Comparison of ENCODE assay signal across 25 cellular contexts in the genomic region with DNA sequence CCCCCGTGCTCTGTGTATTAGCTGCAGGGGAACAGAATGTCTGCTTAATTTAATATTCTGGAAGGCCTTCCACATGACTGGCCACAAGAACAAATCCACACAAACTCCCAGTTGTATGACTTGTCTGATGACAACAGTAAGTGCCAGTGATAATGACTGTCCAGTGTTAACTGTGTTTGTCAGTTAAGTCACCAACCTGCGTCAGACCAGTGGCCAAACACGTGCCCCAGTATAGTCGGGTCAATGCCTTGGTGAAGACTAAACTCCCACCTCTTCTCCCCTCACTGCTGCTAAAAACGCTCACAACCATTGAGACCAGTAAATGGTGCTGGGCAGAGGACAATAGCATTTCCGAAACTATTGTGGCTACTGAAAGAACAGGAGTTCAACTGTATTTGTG. TPM values are rescaled to one million over a fixed set of nuclear protein-coding genes. Genes with fewer than 3 reads are reported as not detected.
A peak's percentile ranks its signal among the peaks of the same experiment; 100 is the strongest.
DNase-seq lines count a peak whose midpoint lies in the region; ATAC-seq, FAIRE-seq and TF ChIP-seq lines count a peak whose summit lies in the region.
"Had no signal": no experiment of that assay in that cellular context is flagged by ENCODE, and none has a peak within 500 bp of the region (broad histone marks: within the 10 kb centered on the region; RNA-seq: fewer than 3 reads in every experiment).

No MANE protein-coding gene starts in this region.

- peak overlapping the region; percentile 44; the same call in 1 of the 2 replicates for H2AFZ ChIP-seq in GM23338
- H2AFZ ChIP-seq: GM23248 had no signal

- H3K4me3 ChIP-seq in GM23338: no peak overlapping the region
- H3K4me3 ChIP-seq in HEK293 (ENCODE audit: low read depth, low read length): no peak overlapping the region
- H3K4me3 ChIP-seq in bronchial epithelial cell (ENCODE audit: low read depth, low read length): no peak overlapping the region
- H3K4me3 ChIP-seq: GM12878, GM23248, K562 had no signal

- H3K4me2 ChIP-seq in GM23338: peak overlapping the region; percentile 2

- H3K4me3 Mint-ChIP-seq in GM23338 (no peak overlapping the region), osteocyte (ENCODE audit: unreplicated experiment) (no peak overlapping the region)
- H3K4me3 Mint-ChIP-seq: CD4-positive, CD25-positive, alpha-beta regulatory T cell; CD8-positive, alpha-beta memory T cell had no signal

- TF ChIP-seq CTCF in GM23338 (conservative IDR thresholded peaks at IDR 0.05; ENCODE audit: low read depth in 2 of 2) (no peak), HEK293 (tag by site-specific recombination; IDR thresholded peaks at IDR 0.05) (no peak), bronchial epithelial cell (IDR thresholded peaks at IDR 0.05; ENCODE audit: insufficient read depth, low read length, severe bottlenecking) (no peak), osteocyte (IDR thresholded peaks at IDR 0.05) (no peak)

- 0 out of 2 replicates have a peak overlapping the region, but pooled peaks have one; percentile 45 for H3K27ac Mint-ChIP-seq in GM23338
- H3K27ac Mint-ChIP-seq in osteocyte (ENCODE audit: unreplicated experiment): no peak overlapping the region
- H3K27ac Mint-ChIP-seq: CD4-positive, CD25-positive, alpha-beta regulatory T cell; CD8-positive, alpha-beta memory T cell had no signal

- H3F3A ChIP-seq in GM23338 (replicated peaks; ENCODE audit: low read depth): no peaks in the 10 kb centered on the region

- H3K4me1 Mint-ChIP-seq in GM23338 (peaks cover 36% of the 10 kb centered on the region), osteocyte (ENCODE audit: unreplicated experiment) (no peaks in the 10 kb centered on the region)
- H3K4me1 Mint-ChIP-seq: CD4-positive, CD25-positive, alpha-beta regulatory T cell; CD8-positive, alpha-beta memory T cell had no signal

- CTCF ChIA-PET in HEK293 (lab: Yijun Ruan, JAX): no interaction called here

- POLR2A ChIA-PET in HEK293 (lab: Yijun Ruan, JAX): no interaction called here

- peaks cover 3% of the 10 kb centered on the region; the same call in 1 of the 3 replicates for H3K36me3 Mint-ChIP-seq in GM23338 (ENCODE audit: low read depth)
- H3K36me3 Mint-ChIP-seq in osteocyte (ENCODE audit: unreplicated experiment): no peaks in the 10 kb centered on the region
- H3K36me3 Mint-ChIP-seq: CD4-positive, CD25-positive, alpha-beta regulatory T cell; CD8-positive, alpha-beta memory T cell had no signal

- peaks cover 30% of the 10 kb centered on the region for H3K4me1 ChIP-seq in GM23338 (ENCODE audit: insufficient read depth)
- H3K4me1 ChIP-seq in HEK293 (ENCODE audit: control insufficient read depth, insufficient read depth, low read length): no peaks in the 10 kb centered on the region
- H3K4me1 ChIP-seq: BE2C had no signal

- H3K27me3 ChIP-seq in GM23338 (ENCODE audit: insufficient read depth) (no peaks in the 10 kb centered on the region), bronchial epithelial cell (ENCODE audit: control insufficient read depth, insufficient read depth, low read length) (no peaks in the 10 kb centered on the region)

- H3K9me3 ChIP-seq in HEK293 (ENCODE audit: control insufficient read depth, insufficient read depth, low read depth, low read length): no peaks in the 10 kb centered on the region
- H3K9me3 ChIP-seq: BE2C had no signal

- H4K20me1 ChIP-seq in GM23338 (replicated peaks; ENCODE audit: insufficient read depth): no peaks in the 10 kb centered on the region

- DNase-seq in GM23338 (ENCODE audit: low spot score) (no peak), bronchial epithelial cell (ENCODE audit: low read depth) (no peak), osteocyte (ENCODE audit: extremely low spot score, unreplicated experiment) (peak; percentile 54), NCI-H446 (lab: John Stamatoyannopoulos, UW) (no peak)
- DNase-seq: ACHN; BE2C; C1 segment of cervical spinal cord; CD4-positive, CD25-positive, alpha-beta regulatory T cell; CD8-positive, alpha-beta memory T cell; COR-L47; DMS 273 treated with DMSO at 0.1 percent for 48 hours; DMS53; DND-41; EL; GM23248; H7; IMR-90 had no signal

- H3K79me2 ChIP-seq in GM23338 (replicated peaks; ENCODE audit: insufficient read depth): no peaks in the 10 kb centered on the region

- H3K9me3 Mint-ChIP-seq in GM23338 (peaks cover 8% of the 10 kb centered on the region; the same call in 2 of the 3 replicates), osteocyte (ENCODE audit: unreplicated experiment) (peaks cover 5% of the 10 kb centered on the region)

- no peak overlapping the region for H3K27ac ChIP-seq in GM23338 (ENCODE audit: low read depth)
- no peak overlapping the region for H3K27ac ChIP-seq in HEK293 (ENCODE audit: extremely low read depth, low read depth, low read length)
- H3K27ac ChIP-seq: GM23248 had no signal

- peaks cover 20% of the 10 kb centered on the region for H3K9me2 ChIP-seq in GM23338 (ENCODE audit: insufficient read depth)

- ATAC-seq in GM23338 (no peak), GM18861 (IDR thresholded peaks at IDR 0.05; ENCODE audit: unreplicated experiment) (no peak), GM18519 (IDR thresholded peaks at IDR 0.05; ENCODE audit: low FRiP score, unreplicated experiment) (no peak)
- ATAC-seq: GM12878, K562 had no signal

- H3K36me3 ChIP-seq in GM23338 (ENCODE audit: insufficient read depth) (no peaks in the 10 kb centered on the region), HEK293 (ENCODE audit: control insufficient read depth in 2 of 2, insufficient read depth in 1 of 2, low read length in 2 of 2) (no peaks in the 10 kb centered on the region), bronchial epithelial cell (ENCODE audit: control insufficient read depth, insufficient read depth, low read length) (no peaks in the 10 kb centered on the region)
- H3K36me3 ChIP-seq: BE2C had no signal

- FAIRE-seq in bronchial epithelial cell (lab: Jason Lieb, UNC): peak; percentile 80
- FAIRE-seq: A204.1, GM12878, HTR-8/SVneo, K562 had no signal

- H3K27me3 Mint-ChIP-seq in GM23338 (ENCODE audit: insufficient read depth, low read depth, poor library complexity): no peaks in the 10 kb centered on the region
- H3K27me3 Mint-ChIP-seq in osteocyte (ENCODE audit: unreplicated experiment): no peaks in the 10 kb centered on the region
- H3K27me3 Mint-ChIP-seq: CD4-positive, CD25-positive, alpha-beta regulatory T cell had no signal

TF ChIP-seq in HEK293, 187 proteins besides CTCF, POLR2A, EP300 and RAD21:
- TF ChIP-seq SCRT2 (tag by site-specific recombination; IDR thresholded peaks at IDR 0.05) (0 out of 2 replicates have a peak, but pooled peaks have one; percentile 2), SP7 (tag by site-specific recombination; IDR thresholded peaks at IDR 0.05) (no peak), ZEB2 (tag by site-specific recombination; IDR thresholded peaks at IDR 0.05) (no peak), ZNF549 (tag by site-specific recombination; IDR thresholded peaks at IDR 0.05) (no peak), ZFP37 (tag by site-specific recombination; IDR thresholded peaks at IDR 0.05) (no peak), ZNF211 (tag by site-specific recombination; IDR thresholded peaks at IDR 0.05; ENCODE audit: low read depth) (no peak)
- TF ChIP-seq, protein P1, sequence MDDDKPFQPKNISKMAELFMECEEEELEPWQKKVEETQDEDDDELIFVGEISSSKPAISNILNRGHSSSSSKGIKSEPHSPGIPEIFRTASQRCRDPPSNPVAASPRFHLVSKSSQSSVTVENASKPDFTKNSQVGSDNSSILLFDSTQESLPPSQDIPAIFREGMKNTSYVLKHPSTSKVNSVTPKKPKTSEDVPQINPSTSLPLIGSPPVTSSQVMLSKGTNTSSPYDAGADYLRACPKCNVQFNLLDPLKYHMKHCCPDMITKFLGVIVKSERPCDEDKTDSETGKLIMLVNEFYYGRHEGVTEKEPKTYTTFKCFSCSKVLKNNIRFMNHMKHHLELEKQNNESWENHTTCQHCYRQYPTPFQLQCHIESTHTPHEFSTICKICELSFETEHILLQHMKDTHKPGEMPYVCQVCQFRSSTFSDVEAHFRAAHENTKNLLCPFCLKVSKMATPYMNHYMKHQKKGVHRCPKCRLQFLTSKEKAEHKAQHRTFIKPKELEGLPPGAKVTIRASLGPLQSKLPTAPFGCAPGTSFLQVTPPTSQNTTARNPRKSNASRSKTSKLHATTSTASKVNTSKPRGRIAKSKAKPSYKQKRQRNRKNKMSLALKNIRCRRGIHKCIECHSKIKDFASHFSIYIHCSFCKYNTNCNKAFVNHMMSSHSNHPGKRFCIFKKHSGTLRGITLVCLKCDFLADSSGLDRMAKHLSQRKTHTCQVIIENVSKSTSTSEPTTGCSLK (tag by site-specific recombination; IDR thresholded peaks at IDR 0.05): no peak
TF ChIP-seq in HEK293: peak in this region for 1.

RNA-seq across cellular contexts. Expression of a gene that starts 9.8 kb away (rescaled TPM):
- not detected in 2 replicates for total RNA-seq in GM23338 (2014; rRNA removed; shearing (Covaris generic))
- polyA plus RNA-seq in GM23338 (2016; fragmentation: Nextera tagmentation; extraction: Ambion mirVana): not detected in 2 replicates
- total RNA-seq in bronchial epithelial cell (0.13 TPM in 1 of 2 replicates, not detected in the other), osteocyte (not detected in 2 replicates)
- total RNA-seq: CD4-positive, CD25-positive, alpha-beta regulatory T cell; CD8-positive, alpha-beta memory T cell; G401; GM12878; GM23248; IMR-90; K562 had no signal
- polyA plus RNA-seq: CD4-positive, CD25-positive, alpha-beta regulatory T cell; CD8-positive, alpha-beta memory T cell; GM12878; GM23248; IMR-90; K562 had no signal
